In genomic region chr1:167122568-167122967, GRCh38 we compare ENCODE assay signal across 1 cellular context.
TF ChIP-seq lines count a peak whose summit lies in the region.

No MANE protein-coding gene starts in this region.

TF ChIP-seq in H1, 55 proteins besides CTCF, POLR2A, EP300 and RAD21:
- TF ChIP-seq TBP (IDR thresholded peaks at IDR 0.05; ENCODE audit: low read depth, low read length), result no peak
- TF ChIP-seq CREB1 (IDR thresholded peaks at IDR 0.05), result no peak
- TF ChIP-seq SIX5 (IDR thresholded peaks at IDR 0.05; ENCODE audit: low read depth, low read length), result no peak
- no peak for TF ChIP-seq YY1 (IDR thresholded peaks at IDR 0.05; ENCODE audit: low read depth, low read length)
- no peak for TF ChIP-seq SP2 (IDR thresholded peaks at IDR 0.05; ENCODE audit: low read length)
- TF ChIP-seq MAFK (IDR thresholded peaks at IDR 0.05; ENCODE audit: low read depth, low read length), result no peak
- TF ChIP-seq NANOG (IDR thresholded peaks at IDR 0.05; ENCODE audit: insufficient read depth, low read depth, low read length, poor library complexity, severe bottlenecking), result no peak
- TF ChIP-seq, protein P1, sequence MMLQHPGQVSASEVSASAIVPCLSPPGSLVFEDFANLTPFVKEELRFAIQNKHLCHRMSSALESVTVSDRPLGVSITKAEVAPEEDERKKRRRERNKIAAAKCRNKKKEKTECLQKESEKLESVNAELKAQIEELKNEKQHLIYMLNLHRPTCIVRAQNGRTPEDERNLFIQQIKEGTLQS (IDR thresholded peaks at IDR 0.05; ENCODE audit: insufficient read depth, low read depth, low read length), result no peak
- no peak for TF ChIP-seq BACH1 (IDR thresholded peaks at IDR 0.05; ENCODE audit: low read length)
TF ChIP-seq in H1: peak in this region for 0.
